ENCODE assay signal across 2 cellular contexts in genomic region chr1:88735909-88736308, GRCh38.
TF ChIP-seq lines count a peak whose summit lies in the region.

No MANE protein-coding gene starts in this region.

TF ChIP-seq in HepG2, 621 proteins besides CTCF, POLR2A, EP300 and RAD21:
- TF ChIP-seq RELA (CRISPR knock-in tag; IDR thresholded peaks at IDR 0.05) (no peak), ZNF160 (CRISPR knock-in tag; IDR thresholded peaks at IDR 0.05) (peak; percentile 97)

TF ChIP-seq in K562, 482 proteins besides CTCF, POLR2A, EP300 and RAD21:
- TF ChIP-seq ARID4B (CRISPR knock-in tag; IDR thresholded peaks at IDR 0.05) (no peak), CBX3 (IDR thresholded peaks at IDR 0.05; ENCODE audit: borderline replicate concordance in 1 of 2, low read length in 2 of 2) (peak in 1 of 2 experiments; percentile 76; a peak in 1 of 3 replicates), MLX (CRISPR knock-in tag; conservative IDR thresholded peaks at IDR 0.05) (no peak), NELFE (IDR thresholded peaks at IDR 0.05; ENCODE audit: insufficient read depth, insufficient read length) (no peak), CREB3 (tag; conservative IDR thresholded peaks at IDR 0.05; ENCODE audit: low read depth) (no peak), JUN (IDR thresholded peaks at IDR 0.05; ENCODE audit: borderline replicate concordance, low read depth, low read length) (no peak), JUN (CRISPR knock-in tag; IDR thresholded peaks at IDR 0.05; ENCODE audit: borderline replicate concordance) (no peak), ZNF280A (IDR thresholded peaks at IDR 0.05; ENCODE audit: low read depth, partially characterized antibody) (peak; percentile 70), MECOM (CRISPR knock-in tag; IDR thresholded peaks at IDR 0.05) (no peak), ZNF354B (CRISPR knock-in tag; IDR thresholded peaks at IDR 0.05) (no peak), CSDE1 (IDR thresholded peaks at IDR 0.05) (no peak), NCOA2 (IDR thresholded peaks at IDR 0.05; ENCODE audit: partially characterized antibody in 2 of 2) (no peak), PHF8 (IDR thresholded peaks at IDR 0.05; ENCODE audit: borderline replicate concordance, low read length) (no peak), ZKSCAN3 (CRISPR knock-in tag; IDR thresholded peaks at IDR 0.05) (no peak), GMEB1 (CRISPR knock-in tag; IDR thresholded peaks at IDR 0.05) (no peak), WHSC1 (IDR thresholded peaks at IDR 0.05; ENCODE audit: low read length) (no peak), BCL6 (CRISPR knock-in tag; IDR thresholded peaks at IDR 0.05) (no peak), RCOR1 (IDR thresholded peaks at IDR 0.05; ENCODE audit: borderline replicate concordance in 1 of 2, low read depth in 2 of 2, low read length in 2 of 2) (no peak), ARHGAP35 (IDR thresholded peaks at IDR 0.05; ENCODE audit: partially characterized antibody) (no peak), ZNF444 (CRISPR knock-in tag; IDR thresholded peaks at IDR 0.05) (no peak), TRIM28 (IDR thresholded peaks at IDR 0.05) (peak; percentile 53; the same call in 1 of the 2 replicates)
- TF ChIP-seq, protein P1, sequence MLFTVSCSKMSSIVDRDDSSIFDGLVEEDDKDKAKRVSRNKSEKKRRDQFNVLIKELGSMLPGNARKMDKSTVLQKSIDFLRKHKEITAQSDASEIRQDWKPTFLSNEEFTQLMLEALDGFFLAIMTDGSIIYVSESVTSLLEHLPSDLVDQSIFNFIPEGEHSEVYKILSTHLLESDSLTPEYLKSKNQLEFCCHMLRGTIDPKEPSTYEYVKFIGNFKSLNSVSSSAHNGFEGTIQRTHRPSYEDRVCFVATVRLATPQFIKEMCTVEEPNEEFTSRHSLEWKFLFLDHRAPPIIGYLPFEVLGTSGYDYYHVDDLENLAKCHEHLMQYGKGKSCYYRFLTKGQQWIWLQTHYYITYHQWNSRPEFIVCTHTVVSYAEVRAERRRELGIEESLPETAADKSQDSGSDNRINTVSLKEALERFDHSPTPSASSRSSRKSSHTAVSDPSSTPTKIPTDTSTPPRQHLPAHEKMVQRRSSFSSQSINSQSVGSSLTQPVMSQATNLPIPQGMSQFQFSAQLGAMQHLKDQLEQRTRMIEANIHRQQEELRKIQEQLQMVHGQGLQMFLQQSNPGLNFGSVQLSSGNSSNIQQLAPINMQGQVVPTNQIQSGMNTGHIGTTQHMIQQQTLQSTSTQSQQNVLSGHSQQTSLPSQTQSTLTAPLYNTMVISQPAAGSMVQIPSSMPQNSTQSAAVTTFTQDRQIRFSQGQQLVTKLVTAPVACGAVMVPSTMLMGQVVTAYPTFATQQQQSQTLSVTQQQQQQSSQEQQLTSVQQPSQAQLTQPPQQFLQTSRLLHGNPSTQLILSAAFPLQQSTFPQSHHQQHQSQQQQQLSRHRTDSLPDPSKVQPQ (CRISPR knock-in tag; IDR thresholded peaks at IDR 0.05; ENCODE audit: borderline replicate concordance) = no peak
- TF ChIP-seq, protein P2, sequence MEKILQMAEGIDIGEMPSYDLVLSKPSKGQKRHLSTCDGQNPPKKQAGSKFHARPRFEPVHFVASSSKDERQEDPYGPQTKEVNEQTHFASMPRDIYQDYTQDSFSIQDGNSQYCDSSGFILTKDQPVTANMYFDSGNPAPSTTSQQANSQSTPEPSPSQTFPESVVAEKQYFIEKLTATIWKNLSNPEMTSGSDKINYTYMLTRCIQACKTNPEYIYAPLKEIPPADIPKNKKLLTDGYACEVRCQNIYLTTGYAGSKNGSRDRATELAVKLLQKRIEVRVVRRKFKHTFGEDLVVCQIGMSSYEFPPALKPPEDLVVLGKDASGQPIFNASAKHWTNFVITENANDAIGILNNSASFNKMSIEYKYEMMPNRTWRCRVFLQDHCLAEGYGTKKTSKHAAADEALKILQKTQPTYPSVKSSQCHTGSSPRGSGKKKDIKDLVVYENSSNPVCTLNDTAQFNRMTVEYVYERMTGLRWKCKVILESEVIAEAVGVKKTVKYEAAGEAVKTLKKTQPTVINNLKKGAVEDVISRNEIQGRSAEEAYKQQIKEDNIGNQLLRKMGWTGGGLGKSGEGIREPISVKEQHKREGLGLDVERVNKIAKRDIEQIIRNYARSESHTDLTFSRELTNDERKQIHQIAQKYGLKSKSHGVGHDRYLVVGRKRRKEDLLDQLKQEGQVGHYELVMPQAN (IDR thresholded peaks at IDR 0.05; ENCODE audit: borderline replicate concordance) = no peak
- TF ChIP-seq, protein P3, sequence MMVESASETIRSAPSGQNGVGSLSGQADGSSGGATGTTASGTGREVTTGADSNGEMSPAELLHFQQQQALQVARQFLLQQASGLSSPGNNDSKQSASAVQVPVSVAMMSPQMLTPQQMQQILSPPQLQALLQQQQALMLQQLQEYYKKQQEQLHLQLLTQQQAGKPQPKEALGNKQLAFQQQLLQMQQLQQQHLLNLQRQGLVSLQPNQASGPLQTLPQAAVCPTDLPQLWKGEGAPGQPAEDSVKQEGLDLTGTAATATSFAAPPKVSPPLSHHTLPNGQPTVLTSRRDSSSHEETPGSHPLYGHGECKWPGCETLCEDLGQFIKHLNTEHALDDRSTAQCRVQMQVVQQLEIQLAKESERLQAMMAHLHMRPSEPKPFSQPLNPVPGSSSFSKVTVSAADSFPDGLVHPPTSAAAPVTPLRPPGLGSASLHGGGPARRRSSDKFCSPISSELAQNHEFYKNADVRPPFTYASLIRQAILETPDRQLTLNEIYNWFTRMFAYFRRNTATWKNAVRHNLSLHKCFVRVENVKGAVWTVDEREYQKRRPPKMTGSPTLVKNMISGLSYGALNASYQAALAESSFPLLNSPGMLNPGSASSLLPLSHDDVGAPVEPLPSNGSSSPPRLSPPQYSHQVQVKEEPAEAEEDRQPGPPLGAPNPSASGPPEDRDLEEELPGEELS (CRISPR knock-in tag; IDR thresholded peaks at IDR 0.05; ENCODE audit: borderline replicate concordance) = no peak
